ENCODE assay signal across 12 cellular contexts in the genomic region with DNA sequence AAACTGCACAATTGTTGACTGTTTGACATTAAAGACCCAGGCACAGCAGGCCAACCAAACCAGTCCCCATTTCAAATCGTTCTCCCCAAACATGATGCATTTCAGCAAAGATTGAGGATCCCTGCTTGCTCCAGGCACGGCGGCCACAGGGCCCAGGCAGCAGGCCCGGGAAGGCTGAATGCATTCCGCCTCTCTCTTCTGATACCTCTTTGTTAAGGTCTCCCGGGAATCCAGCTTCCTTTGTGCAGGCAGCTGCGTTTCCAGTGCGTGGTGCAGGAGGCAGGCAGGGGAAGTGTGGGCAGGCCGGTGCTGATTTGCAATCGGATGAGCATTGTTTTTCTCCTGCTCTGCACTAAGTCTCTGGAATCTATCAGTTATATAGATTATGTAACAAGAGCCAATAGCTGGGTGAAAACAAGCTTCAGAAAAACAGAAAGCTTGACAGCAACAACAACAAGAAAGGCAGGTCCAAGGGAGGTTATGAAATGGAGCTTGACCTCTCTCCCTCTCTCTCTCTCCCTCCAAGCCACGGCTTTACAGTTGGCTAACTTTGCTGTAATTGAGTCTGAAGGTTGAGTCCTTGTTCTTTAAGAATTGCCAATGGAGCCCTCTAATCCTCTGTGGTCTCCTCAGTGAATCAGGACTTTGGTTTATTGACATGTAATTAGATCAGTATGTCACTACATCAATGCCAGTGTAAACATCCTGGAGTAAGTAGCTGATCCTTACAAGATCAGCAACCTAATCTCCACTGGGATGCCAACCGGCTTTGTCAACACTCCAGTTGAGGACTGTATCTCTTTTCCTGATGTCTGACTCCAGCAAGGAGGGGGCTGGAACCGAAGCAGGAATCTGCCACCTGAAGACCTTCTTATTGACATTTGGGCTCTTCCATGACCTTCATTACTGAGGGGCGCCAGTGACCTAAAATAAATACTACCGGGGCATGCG.
DNase-seq lines count a peak whose midpoint lies in the region; ATAC-seq and TF ChIP-seq lines count a peak whose summit lies in the region.
"Had no signal": no experiment of that assay in that cellular context is flagged by ENCODE, and none has a peak within 500 bp of the region (broad histone marks: within the 10 kb centered on the region; RNA-seq: fewer than 3 reads in every experiment).

No MANE protein-coding gene starts in this region.

- H3K9me2 ChIP-seq in Karpas-422 (replicated peaks; ENCODE audit: insufficient read depth, low read length), result no peaks in the 10 kb centered on the region

- H3K4me2 ChIP-seq in Karpas-422 (ENCODE audit: low read depth, low read length, poor library complexity, severe bottlenecking), result no peak overlapping the region

- no peak overlapping the region for H3K9ac ChIP-seq in Karpas-422 (ENCODE audit: low read length)

- peak overlapping the region; percentile 33 for H3K27ac Mint-ChIP-seq in nephron progenitor cell
- H3K27ac Mint-ChIP-seq: activated T-helper 1 cell treated with anti-CD3 and anti-CD28 coated beads, Interleukin-12 subunit alpha, Interleukin-12 subunit beta, Interleukin-2, Interleukin-4 antibody, amounts not matched to agents 30 ng/mL and 10 ng/mL and 1 ng/mL, durations not matched to agents 14 hours and 24 hours and 36 hours; B cell; HFFc6 had no signal

- peak overlapping the region; percentile 65 for H3K27ac ChIP-seq in caudate nucleus (ENCODE audit: low read depth, low read length)
- H3K27ac ChIP-seq in foreskin keratinocyte, result no peak overlapping the region
- H3K27ac ChIP-seq in Karpas-422 (ENCODE audit: low read length), result no peak overlapping the region

- H3K36me3 Mint-ChIP-seq in nephron progenitor cell (ENCODE audit: low read depth), result no peaks in the 10 kb centered on the region

- no peaks in the 10 kb centered on the region for H3K79me2 ChIP-seq in Karpas-422 (ENCODE audit: low read length)

- TF ChIP-seq CTCF in nephron progenitor cell (IDR thresholded peaks at IDR 0.05) (no peak), foreskin keratinocyte (conservative IDR thresholded peaks at IDR 0.05) (no peak)

- DNase-seq in DMS153 (lab: John Stamatoyannopoulos, UW), result peak; percentile 87
- peak; percentile 81 to 84 for DNase-seq in NCI-H187 (lab: John Stamatoyannopoulos, UW)
- peak in 43 of 61 donors; percentile 7 to 80 (median 36) for DNase-seq in caudate nucleus (lab: John Stamatoyannopoulos, UW)
- peak; percentile 39 for DNase-seq in nephron progenitor cell
- DNase-seq in foreskin keratinocyte, result no peak
- no peak for DNase-seq in Karpas-422
- DNase-seq in NCI-H2171 treated with DMSO at 0.1 percent for 48 hours (lab: John Stamatoyannopoulos, UW), result no peak
- DNase-seq: HFFc6 had no signal

- ATAC-seq in GM21367 (IDR thresholded peaks at IDR 0.05; ENCODE audit: unreplicated experiment) (no peak), foreskin keratinocyte (no peak)

- no peaks in the 10 kb centered on the region for H3K27me3 ChIP-seq in foreskin keratinocyte
- H3K27me3 ChIP-seq in Karpas-422 (ENCODE audit: low read length), result no peaks in the 10 kb centered on the region

- H3K9me3 ChIP-seq in Karpas-422 (ENCODE audit: low read length), result no peaks in the 10 kb centered on the region

- H3K9me3 Mint-ChIP-seq in nephron progenitor cell, result no peaks in the 10 kb centered on the region
- H3K9me3 Mint-ChIP-seq: activated T-helper 1 cell treated with anti-CD3 and anti-CD28 coated beads, Interleukin-12 subunit alpha, Interleukin-12 subunit beta, Interleukin-2, Interleukin-4 antibody, amounts not matched to agents 30 ng/mL and 10 ng/mL and 1 ng/mL, durations not matched to agents 14 hours and 24 hours and 36 hours; central memory CD8-positive, alpha-beta T cell had no signal

- H3K4me3 ChIP-seq in Karpas-422 (ENCODE audit: low read length), result no peak overlapping the region

- H3K27me3 Mint-ChIP-seq in nephron progenitor cell (ENCODE audit: low read depth, poor library complexity), result peaks cover 29% of the 10 kb centered on the region

- H3K4me3 Mint-ChIP-seq in nephron progenitor cell, result peak overlapping the region; percentile 46
- H3K4me3 Mint-ChIP-seq: activated T-helper 1 cell treated with anti-CD3 and anti-CD28 coated beads, Interleukin-12 subunit alpha, Interleukin-12 subunit beta, Interleukin-2, Interleukin-4 antibody, amounts not matched to agents 30 ng/mL and 10 ng/mL and 1 ng/mL, durations not matched to agents 14 hours and 24 hours and 36 hours; B cell; central memory CD8-positive, alpha-beta T cell; HFFc6 had no signal

- H2AFZ ChIP-seq in Karpas-422 (ENCODE audit: low read length), result no peak overlapping the region

- no peaks in the 10 kb centered on the region for H3K36me3 ChIP-seq in Karpas-422 (ENCODE audit: insufficient read depth, low read length)

- peaks cover 24% of the 10 kb centered on the region for H3K4me1 Mint-ChIP-seq in nephron progenitor cell
- H3K4me1 Mint-ChIP-seq: B cell; central memory CD8-positive, alpha-beta T cell had no signal

- H4K20me1 ChIP-seq in Karpas-422 (ENCODE audit: insufficient read depth, low read depth, low read length), result no peaks in the 10 kb centered on the region

- H3K4me1 ChIP-seq in foreskin keratinocyte, result no peaks in the 10 kb centered on the region
- H3K4me1 ChIP-seq in Karpas-422 (ENCODE audit: low read length), result peaks cover 8% of the 10 kb centered on the region

Comparison
In these comparisons a context has a peak if more than half of its experiments do, and no peak if none do; other contexts are left out.
1. DNase-seq: peak in DMS153 (single experiment), NCI-H187 (2 of 2), caudate nucleus (43 of 61) and nephron progenitor cell (single experiment); none in foreskin keratinocyte (0 of 2), Karpas-422 (single experiment) and NCI-H2171 treated with DMSO at 0.1 percent for 48 hours (single experiment).